Comparison of ENCODE assay signal across 17 cellular contexts in genomic region chr5:31476607-31477200, GRCh38. TPM values are rescaled to one million over a fixed set of nuclear protein-coding genes. Genes with fewer than 3 reads are reported as not detected.
DNase-seq lines count a peak whose midpoint lies in the region; ATAC-seq, FAIRE-seq and TF ChIP-seq lines count a peak whose summit lies in the region.
"Had no signal": no experiment of that assay in that cellular context is flagged by ENCODE, and none has a peak within 500 bp of the region (broad histone marks: within the 10 kb centered on the region; RNA-seq: fewer than 3 reads in every experiment).

No MANE protein-coding gene starts in this region.

- TF ChIP-seq EP300 in gastroesophageal sphincter (IDR thresholded peaks at IDR 0.05), result no peak

- TF ChIP-seq POLR2A in H54 (IDR thresholded peaks at IDR 0.05; ENCODE audit: low read depth, low read length), result no peak
- no peak for TF ChIP-seq POLR2A in gastroesophageal sphincter (IDR thresholded peaks at IDR 0.05)

- H3K27ac Mint-ChIP-seq in nephron, result peak overlapping the region; percentile 16 to 77 (median 30)

- peaks cover 0 to 24% (median 0%) of the 10 kb centered on the region in 3 donors for H3K4me1 ChIP-seq in gastroesophageal sphincter
- H3K4me1 ChIP-seq: Caco-2 had no signal

- H3K4me3 ChIP-seq in gastroesophageal sphincter, result no peak overlapping the region
- H3K4me3 ChIP-seq: SJSA1 had no signal

- TF ChIP-seq CTCF in gastroesophageal sphincter (IDR thresholded peaks at IDR 0.05), result no peak
- no peak for TF ChIP-seq CTCF in nephron (IDR thresholded peaks at IDR 0.05; ENCODE audit: unreplicated experiment in 3 of 3)

- WGBS in gastroesophageal sphincter (ENCODE audit: low coverage in 1 of 2), 2 donors, result 22 to 25% methylated on average over 5 of the region's 5 CpGs

- H3K4me3 Mint-ChIP-seq in nephron, result no peak overlapping the region

- no peak for DNase-seq in H54 (ENCODE audit: insufficient read length, low spot score)
- peak; percentile 63 to 76 for DNase-seq in NCI-H446 (lab: John Stamatoyannopoulos, UW)
- DNase-seq in stimulated activated naive CD4-positive, alpha-beta T cell treated with Interleukin-2 at 50 U/mL for 16 hours (lab: John Stamatoyannopoulos, UW), result no peak
- no peak for DNase-seq in activated naive CD4-positive, alpha-beta T cell (lab: John Stamatoyannopoulos, UW)
- DNase-seq: ACHN, AML-193, Caco-2, EL, Karpas-422, NCI-H187, OCI-M1 had no signal

- peak; percentile 67 for FAIRE-seq in H54 (lab: Jason Lieb, UNC)
- FAIRE-seq: H1 had no signal

- peaks cover 5% of the 10 kb centered on the region for H3K4me1 Mint-ChIP-seq in nephron

- peak overlapping the region in 3 of 4 donors; percentile 9 to 41 (median 18) for H3K27ac ChIP-seq in gastroesophageal sphincter
- H3K27ac ChIP-seq: RWPE1, SJSA1 had no signal

- no peak for ATAC-seq in gastroesophageal sphincter
- ATAC-seq in HG03196 (IDR thresholded peaks at IDR 0.05; ENCODE audit: unreplicated experiment), result no peak

- no peaks in the 10 kb centered on the region for H3K9me3 ChIP-seq in gastroesophageal sphincter
- H3K9me3 ChIP-seq: Caco-2, SJSA1 had no signal

- peaks cover 37% of the 10 kb centered on the region for H3K36me3 Mint-ChIP-seq in nephron (ENCODE audit: low read depth)

- H3K9me3 Mint-ChIP-seq in nephron, result no peaks in the 10 kb centered on the region

- H3K27me3 ChIP-seq in gastroesophageal sphincter, result no peaks in the 10 kb centered on the region
- H3K27me3 ChIP-seq: SJSA1 had no signal

- peaks cover 0 to 50% of the 10 kb centered on the region in 2 donors for H3K36me3 ChIP-seq in gastroesophageal sphincter
- H3K36me3 ChIP-seq: SJSA1 had no signal

- H3K27me3 Mint-ChIP-seq in nephron (ENCODE audit: low read depth), result no peaks in the 10 kb centered on the region

RNA-seq across cellular contexts. Expression of gene DROSHA, which starts 55.2 kb away (rescaled TPM):
- total RNA-seq in gastroesophageal sphincter, result 10 to 100 TPM; 22.4 to 38.0 (median 36.4) TPM

RNA-seq across cellular contexts. Expression of gene C5orf22, which starts 55.4 kb away (rescaled TPM):
- total RNA-seq in gastroesophageal sphincter, result 10 to 100 TPM; 16.8 to 19.9 (median 17.9) TPM

Comparison
In these comparisons a context has a peak if more than half of its experiments do, and no peak if none do; other contexts are left out.
1. DNase-seq: peak in NCI-H446 (2 of 2); none in H54 (single experiment), stimulated activated naive CD4-positive, alpha-beta T cell treated with Interleukin-2 at 50 U/mL for 16 hours (single experiment) and activated naive CD4-positive, alpha-beta T cell (0 of 4).